8 cellular contexts compared by ENCODE assay signal in genomic region chr2:240437861-240438809, GRCh38. TPM values are rescaled to one million over a fixed set of nuclear protein-coding genes. Genes with fewer than 3 reads are reported as not detected.
DNase-seq lines count a peak whose midpoint lies in the region; ATAC-seq and TF ChIP-seq lines count a peak whose summit lies in the region.

No MANE protein-coding gene starts in this region.

- DNase-seq in NCI-H1436 (lab: John Stamatoyannopoulos, UW), result peak; percentile 59
- DNase-seq in NCI-H1436 treated with DMSO at 0.1 percent for 48 hours (lab: John Stamatoyannopoulos, UW), result no peak
- peak; percentile 74 for DNase-seq in NB4 (ENCODE audit: low read depth)
- DNase-seq in cerebellar cortex (ENCODE audit: low spot score), result peak; percentile 80
- DNase-seq in stimulated activated CD4-positive, alpha-beta T cell treated with anti-CD3 and anti-CD28 coated beads, Interleukin-4, amount 100 ng/mL, for 1 hour, result peak; percentile 68
- no peak for DNase-seq in ureter (ENCODE audit: low spot score)

- H3K27ac ChIP-seq in layer of hippocampus (ENCODE audit: low read depth, low read length), result peak overlapping the region; percentile 55

- no peak overlapping the region for H3K4me3 ChIP-seq in NB4 (ENCODE audit: low read depth, low read length)

- peaks cover 3% of the 10 kb centered on the region for H3K27me3 ChIP-seq in layer of hippocampus (ENCODE audit: control insufficient read depth, insufficient read depth, low read length)

- TF ChIP-seq POLR2A in NB4 (IDR thresholded peaks at IDR 0.05; ENCODE audit: extremely low read depth, insufficient read length), result no peak

- peak; percentile 91 for TF ChIP-seq CTCF in NB4 (IDR thresholded peaks at IDR 0.05; ENCODE audit: low read depth, low read length)

- peak; percentile 33 to 39 for ATAC-seq in activated CD4-positive, CD25-positive, alpha-beta regulatory T cell treated with anti-CD3 and anti-CD28 coated beads, Interleukin-2, amount 50 U/mL, for 24 hours

RNA-seq across cellular contexts. Expression of gene GPC1, which starts 2.7 kb away (rescaled TPM):
- 88.1 TPM for total RNA-seq in ureter

Comparison
In these comparisons a context has a peak if more than half of its experiments do, and no peak if none do; other contexts are left out.
1. DNase-seq: peak in NCI-H1436 (single experiment), NB4 (single experiment), cerebellar cortex (single experiment) and stimulated activated CD4-positive, alpha-beta T cell treated with anti-CD3 and anti-CD28 coated beads, Interleukin-4, amount 100 ng/mL, for 1 hour (single experiment); none in NCI-H1436 treated with DMSO at 0.1 percent for 48 hours (single experiment) and ureter (single experiment).